Comparison of ENCODE assay signal across 24 cellular contexts in the genomic region with DNA sequence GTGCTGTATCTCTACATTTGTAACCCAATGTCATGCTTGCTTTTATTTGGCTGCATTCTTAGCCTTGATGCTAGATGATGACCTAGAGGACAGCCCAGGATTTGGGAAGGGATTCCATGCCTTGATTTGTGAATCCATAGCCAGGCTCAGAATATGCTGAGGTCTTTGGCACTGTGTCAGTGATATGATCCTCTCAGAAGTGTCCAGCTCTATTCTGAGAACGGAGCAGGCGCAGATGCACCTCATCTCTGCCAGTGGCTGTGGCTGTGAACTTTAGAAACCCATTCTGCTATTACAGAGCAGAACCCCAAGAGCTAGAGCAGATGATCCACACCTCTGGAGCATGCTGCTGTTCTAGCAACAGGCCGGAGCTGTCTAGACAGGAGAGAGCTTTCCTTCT.
DNase-seq lines count a peak whose midpoint lies in the region; ATAC-seq and TF ChIP-seq lines count a peak whose summit lies in the region.
"Had no signal": no experiment of that assay in that cellular context is flagged by ENCODE, and none has a peak within 500 bp of the region (broad histone marks: within the 10 kb centered on the region; RNA-seq: fewer than 3 reads in every experiment).

No MANE protein-coding gene starts in this region.

- H3K9me2 ChIP-seq in MM.1S (replicated peaks; ENCODE audit: insufficient read depth, low read length), result no peaks in the 10 kb centered on the region

- no peak overlapping the region for H3K27ac Mint-ChIP-seq in CD4-positive, alpha-beta T cell
- H3K27ac Mint-ChIP-seq: CD4-positive, alpha-beta memory T cell had no signal

- DNase-seq in Right ventricle myocardium inferior (ENCODE audit: missing footprints), result no peak
- DNase-seq in right atrium auricular region (ENCODE audit: low spot score), result no peak
- DNase-seq in left ventricle myocardium inferior, result peak; percentile 33
- peak in 1 of 2 donors; percentile 65 for DNase-seq in psoas muscle
- DNase-seq in CD4-positive, alpha-beta T cell, result no peak
- DNase-seq in HAP-1 (ENCODE audit: low spot score in 2 of 2), result no peak
- no peak for DNase-seq in MM.1S
- DNase-seq: 8988T; BE2C; Calu3; CD4-positive, alpha-beta memory T cell; DMS53; GM23248; MV-4-11; NCI-H1417; NCI-H1930; NCI-H2171 treated with DMSO at 0.1 percent for 48 hours; NCI-H446 treated with DMSO at 0.1 percent for 48 hours; NCI-H748 treated with DMSO at 0.1 percent for 48 hours; PC-3 had no signal

- H3K79me2 ChIP-seq in MM.1S (ENCODE audit: low read length), result no peaks in the 10 kb centered on the region

- no peak overlapping the region for H3K4me3 Mint-ChIP-seq in CD4-positive, alpha-beta T cell
- H3K4me3 Mint-ChIP-seq: CD4-positive, alpha-beta memory T cell had no signal

- H3K9me3 Mint-ChIP-seq in CD4-positive, alpha-beta T cell, result no peaks in the 10 kb centered on the region
- H3K9me3 Mint-ChIP-seq: CD4-positive, alpha-beta memory T cell had no signal

- H4K20me1 ChIP-seq in MM.1S (ENCODE audit: insufficient read depth, low read length), result no peaks in the 10 kb centered on the region

- H3K36me3 ChIP-seq in right atrium auricular region, result no peaks in the 10 kb centered on the region
- H3K36me3 ChIP-seq in left ventricle myocardium inferior, result no peaks in the 10 kb centered on the region
- no peaks in the 10 kb centered on the region for H3K36me3 ChIP-seq in psoas muscle (ENCODE audit: insufficient read depth in 1 of 2, low read depth in 1 of 2)
- H3K36me3 ChIP-seq in HAP-1 (replicated peaks), result no peaks in the 10 kb centered on the region
- H3K36me3 ChIP-seq in MM.1S (replicated peaks; ENCODE audit: insufficient read depth, low read length), result no peaks in the 10 kb centered on the region
- H3K36me3 ChIP-seq: BE2C, SJSA1 had no signal

- H3F3A ChIP-seq in MM.1S (ENCODE audit: insufficient read depth, low read length), result no peaks in the 10 kb centered on the region

- H2AFZ ChIP-seq in MM.1S (ENCODE audit: low read length), result no peak overlapping the region
- H2AFZ ChIP-seq: GM23248 had no signal

- H3K27me3 ChIP-seq in right atrium auricular region, result no peaks in the 10 kb centered on the region
- H3K27me3 ChIP-seq in left ventricle myocardium inferior (ENCODE audit: low read depth), result no peaks in the 10 kb centered on the region
- H3K27me3 ChIP-seq in psoas muscle (ENCODE audit: insufficient read depth in 3 of 3, low read length in 2 of 3), result no peaks in the 10 kb centered on the region
- H3K27me3 ChIP-seq in CD4-positive, alpha-beta T cell (ENCODE audit: control insufficient read depth, insufficient read depth, low read length), result no peaks in the 10 kb centered on the region
- H3K27me3 ChIP-seq in HAP-1 (ENCODE audit: low read depth), result no peaks in the 10 kb centered on the region; the same call in 1 of the 2 replicates
- no peaks in the 10 kb centered on the region for H3K27me3 ChIP-seq in MM.1S (replicated peaks; ENCODE audit: insufficient read depth, low read length)
- H3K27me3 ChIP-seq: BE2C, SJSA1 had no signal

- H3K4me1 Mint-ChIP-seq in CD4-positive, alpha-beta T cell (ENCODE audit: low read depth), result no peaks in the 10 kb centered on the region
- H3K4me1 Mint-ChIP-seq: CD4-positive, alpha-beta memory T cell had no signal

- H3K9me3 ChIP-seq in right atrium auricular region (no peaks in the 10 kb centered on the region), left ventricle myocardium inferior (replicated peaks) (peaks cover 2% of the 10 kb centered on the region), psoas muscle (no peaks in the 10 kb centered on the region), HAP-1 (no peaks in the 10 kb centered on the region), MM.1S (replicated peaks; ENCODE audit: insufficient read depth, low read length) (no peaks in the 10 kb centered on the region)
- H3K9me3 ChIP-seq in CD4-positive, alpha-beta T cell (ENCODE audit: control insufficient read depth, low read length), result no peaks in the 10 kb centered on the region
- H3K9me3 ChIP-seq: BE2C, SJSA1 had no signal

- POLR2A ChIA-PET in CD4-positive, alpha-beta T cell (lab: Charles Lee), result no interaction called here

- peak; percentile 79 for ATAC-seq in Right ventricle myocardium inferior
- ATAC-seq in psoas muscle, result peak; percentile 75 to 94 (median 92)
- ATAC-seq in CD4-positive, alpha-beta T cell (ENCODE audit: poor library complexity), result no peak
- ATAC-seq in GM21619 (IDR thresholded peaks at IDR 0.05; ENCODE audit: unreplicated experiment), result no peak
- ATAC-seq: HCT116, PC-3 had no signal

- H3K27ac ChIP-seq in right atrium auricular region (no peak overlapping the region), left ventricle myocardium inferior (replicated peaks) (peak overlapping the region; percentile 40), psoas muscle (peak overlapping the region; percentile 53), MM.1S (ENCODE audit: low read length) (no peak overlapping the region)
- H3K27ac ChIP-seq in CD4-positive, alpha-beta T cell (ENCODE audit: low read depth, low read length), result no peak overlapping the region
- H3K27ac ChIP-seq: GM23248, RWPE1, SJSA1 had no signal

- TF ChIP-seq CTCF in right atrium auricular region (IDR thresholded peaks at IDR 0.05), result no peak
- TF ChIP-seq CTCF in left ventricle myocardium inferior (IDR thresholded peaks at IDR 0.05; ENCODE audit: borderline replicate concordance), result no peak
- TF ChIP-seq CTCF in psoas muscle (IDR thresholded peaks at IDR 0.05), result no peak
- no peak for TF ChIP-seq CTCF in CD4-positive, alpha-beta T cell (IDR thresholded peaks at IDR 0.05)
- TF ChIP-seq CTCF in MM.1S (IDR thresholded peaks at IDR 0.05; ENCODE audit: low read length), result no peak

- no peaks in the 10 kb centered on the region for H3K27me3 Mint-ChIP-seq in CD4-positive, alpha-beta T cell

- 20 to 30% (median 25%) methylated on average over 3 of the region's 3 CpGs for WGBS in psoas muscle, 3 donors

- H3K4me3 ChIP-seq in right atrium auricular region, result no peak overlapping the region
- H3K4me3 ChIP-seq in left ventricle myocardium inferior, result no peak overlapping the region
- H3K4me3 ChIP-seq in psoas muscle, result peak overlapping the region; percentile 5
- H3K4me3 ChIP-seq in HAP-1, result no peak overlapping the region
- no peak overlapping the region for H3K4me3 ChIP-seq in MM.1S (ENCODE audit: low read length)
- H3K4me3 ChIP-seq: GM23248, SJSA1 had no signal

- H3K4me2 ChIP-seq in MM.1S (ENCODE audit: low read depth, low read length), result no peak overlapping the region

- CTCF ChIA-PET in CD4-positive, alpha-beta T cell (lab: Charles Lee), result no interaction called here

- H3K4me1 ChIP-seq in right atrium auricular region (peaks cover 0 to 35% of the 10 kb centered on the region in 2 donors), left ventricle myocardium inferior (peaks cover 42% of the 10 kb centered on the region), psoas muscle (peaks cover 50% of the 10 kb centered on the region), HAP-1 (no peaks in the 10 kb centered on the region; the same call in 1 of the 2 replicates), MM.1S (ENCODE audit: low read length) (no peaks in the 10 kb centered on the region)

- intact Hi-C loops in Right ventricle myocardium inferior (cut with DNase I) (loop anchor here (5.0 kb wide), 1 partner anchor 58 kb away; no protein-coding TSS in a partner anchor), left ventricle myocardium inferior (cut with micrococcal nuclease) (no loop called here), psoas muscle (cut with DNase I) (no loop called here)
- intact Hi-C loops in CD4-positive, alpha-beta T cell (cut with DNase I, micrococcal nuclease), result no loop called here

- in situ Hi-C loops in HAP-1 (cut with MboI; ENCODE audit: low sequenced_read_pairs), result no loop called here

- H3K36me3 Mint-ChIP-seq in CD4-positive, alpha-beta T cell (ENCODE audit: low read depth), result no peaks in the 10 kb centered on the region
- H3K36me3 Mint-ChIP-seq: CD4-positive, alpha-beta memory T cell had no signal

- no peak overlapping the region for H3K9ac ChIP-seq in MM.1S (ENCODE audit: low read length)
- H3K9ac ChIP-seq: GM23248 had no signal

Comparison
In these comparisons a context has a peak if more than half of its experiments do, and no peak if none do; other contexts are left out.
1. H3K27ac ChIP-seq: peak in left ventricle myocardium inferior (single experiment) and psoas muscle (single experiment); none in right atrium auricular region (0 of 2), CD4-positive, alpha-beta T cell (single experiment) and MM.1S (single experiment).
2. ATAC-seq: peak in Right ventricle myocardium inferior (single experiment) and psoas muscle (4 of 4); none in CD4-positive, alpha-beta T cell (single experiment) and GM21619 (single experiment).